ENCODE assay signal across 8 cellular contexts in the genomic region with DNA sequence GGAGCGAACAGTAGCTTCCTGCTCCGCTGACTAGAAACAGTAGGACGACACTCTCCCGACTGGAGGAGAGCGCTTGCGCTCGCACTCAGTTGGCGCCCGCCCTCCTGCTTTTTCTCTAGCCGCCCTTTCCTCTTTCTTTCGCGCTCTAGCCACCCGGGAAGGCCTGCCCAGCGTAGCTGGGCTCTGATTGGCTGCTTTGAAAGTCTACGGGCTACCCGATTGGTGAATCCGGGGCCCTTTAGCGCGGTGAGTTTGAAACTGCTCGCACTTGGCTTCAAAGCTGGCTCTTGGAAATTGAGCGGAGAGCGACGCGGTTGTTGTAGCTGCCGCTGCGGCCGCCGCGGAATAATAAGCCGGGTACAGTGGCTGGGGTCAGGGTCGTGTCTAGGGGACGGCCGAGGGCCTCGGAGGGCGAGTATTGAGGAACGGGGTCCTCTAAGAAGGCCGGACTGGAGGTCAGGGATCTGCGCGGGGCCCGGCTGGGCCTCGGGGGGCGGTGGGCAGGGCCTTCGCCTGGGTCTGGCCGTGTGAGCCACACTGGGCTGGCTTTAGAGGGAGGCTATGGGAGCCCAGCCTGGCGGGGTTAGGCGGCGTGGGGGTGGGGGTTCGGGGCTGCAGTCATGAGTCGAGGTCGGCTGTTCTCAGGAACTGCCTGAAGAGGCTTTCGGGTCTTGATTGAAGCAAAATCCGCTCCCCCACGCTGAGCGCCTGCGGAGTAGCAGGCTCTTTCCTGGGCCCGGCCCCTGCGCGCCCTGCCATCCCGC. TPM values are rescaled to one million over a fixed set of nuclear protein-coding genes. Genes with fewer than 3 reads are reported as not detected.
DNase-seq lines count a peak whose midpoint lies in the region; ATAC-seq lines count a peak whose summit lies in the region.

A gene (plus strand): TSS at position 265 of the 764 bp plus-strand sequence. CDS start 1,688 bp downstream, outside the sequence.

- peak within 1 kb of the TSS; percentile 65 for H2BK5ac ChIP-seq in mesendoderm (ENCODE audit: low read length)

- H3K23ac ChIP-seq in mesendoderm (ENCODE audit: low read length): peak within 1 kb of the TSS; percentile 69

- peaks cover 32% of the 10 kb centered on the region for H3K79me2 ChIP-seq in mesendoderm (ENCODE audit: control insufficient read depth, insufficient read depth, low read length)

- peak; percentile 98 for ATAC-seq in GM21360 (IDR thresholded peaks at IDR 0.05; ENCODE audit: unreplicated experiment)

- H3K9ac ChIP-seq in endocrine pancreas (ENCODE audit: control insufficient read depth, insufficient read depth, low read length): no peak within 1 kb of the TSS
- H3K9ac ChIP-seq in mesendoderm (ENCODE audit: low read length): peak within 1 kb of the TSS; percentile 99

- no peak within 1 kb of the TSS for H4K5ac ChIP-seq in mesendoderm (ENCODE audit: low read length)

- peak within 1 kb of the TSS; percentile 46 for H3K4me2 ChIP-seq in mesendoderm (ENCODE audit: low read length)

- H3K36me3 ChIP-seq in endocrine pancreas (ENCODE audit: control insufficient read depth, insufficient read depth, low read length) (no peaks in the 10 kb centered on the region), mesendoderm (ENCODE audit: control insufficient read depth, insufficient read depth, low read length) (peaks cover under 1% of the 10 kb centered on the region)

- H4K8ac ChIP-seq in mesendoderm (ENCODE audit: low read depth, low read length): peak within 1 kb of the TSS; percentile 98

- H3K4me3 ChIP-seq in endocrine pancreas (ENCODE audit: control insufficient read depth, insufficient read depth, low read length) (peak within 1 kb of the TSS; percentile 69), mesendoderm (ENCODE audit: low read length) (peak within 1 kb of the TSS; percentile 96)

- DNase-seq in COLO829 (ENCODE audit: low spot score): peak; percentile 80
- peak; percentile 99 for DNase-seq in HT1080 (ENCODE audit: low read depth)
- peak; percentile 98 for DNase-seq in NOMO-1 treated with DMSO at 0.1 percent for 48 hours (lab: John Stamatoyannopoulos, UW; ENCODE audit: unreplicated experiment)
- peak; percentile 86 to 89 for DNase-seq in activated CD8-positive, alpha-beta memory T cell treated with anti-CD3 and anti-CD28 coated beads for 4 hours (ENCODE audit: low read depth in 2 of 2)
- peak; percentile 100 for DNase-seq in mesendoderm
- peak; percentile 90 for DNase-seq in stimulated activated CD8-positive, alpha-beta memory T cell treated with anti-CD3 and anti-CD28 coated beads, Interleukin-15, amount 100 ng/mL, for 1 hour (ENCODE audit: low read depth)

- no CpG with 5 or more reads among the region's 59 CpGs for WGBS in mesendoderm (ENCODE audit: extremely low coverage, insufficient coverage, low lambda C conversion rate)

- H3K79me1 ChIP-seq in mesendoderm (ENCODE audit: low read length): no peaks in the 10 kb centered on the region

- H2BK15ac ChIP-seq in mesendoderm (replicated peaks; ENCODE audit: low read depth): no peak within 1 kb of the TSS

- H2BK120ac ChIP-seq in mesendoderm (ENCODE audit: low read depth, low read length): peak within 1 kb of the TSS; percentile 94

- H3K56ac ChIP-seq in mesendoderm (ENCODE audit: low read length): peak within 1 kb of the TSS; percentile 98

- H3K18ac ChIP-seq in mesendoderm (ENCODE audit: low read length): peak within 1 kb of the TSS; percentile 99

- H3K27ac ChIP-seq in mesendoderm (ENCODE audit: low read depth, low read length): peak within 1 kb of the TSS; percentile 90

- H3K4me1 ChIP-seq in endocrine pancreas (ENCODE audit: control insufficient read depth, insufficient read depth, low read length) (no peaks in the 10 kb centered on the region), mesendoderm (ENCODE audit: control insufficient read depth, low read depth, low read length) (peaks cover 2% of the 10 kb centered on the region)

- H2AK5ac ChIP-seq in mesendoderm (ENCODE audit: low read length): no peak within 1 kb of the TSS

- peak within 1 kb of the TSS; percentile 100 for H3K4ac ChIP-seq in mesendoderm (ENCODE audit: low read depth, low read length)

- no peaks in the 10 kb centered on the region for H3K27me3 ChIP-seq in endocrine pancreas (ENCODE audit: control insufficient read depth, insufficient read depth, low read length)
- no peaks in the 10 kb centered on the region for H3K27me3 ChIP-seq in mesendoderm (ENCODE audit: insufficient read depth, low read length, poor library complexity)

- no peaks in the 10 kb centered on the region for H3K9me3 ChIP-seq in endocrine pancreas (ENCODE audit: control insufficient read depth, low read length)

RNA-seq across cellular contexts. Expression of the gene that starts here (rescaled TPM):
- total RNA-seq in HT1080 (2014; rRNA removed; shearing (Covaris generic)): 103 and 104 TPM in 2 replicates
- polyA plus RNA-seq in HT1080 (2015; cell fraction: cytosol; rRNA removed): 123 and 136 TPM in 2 replicates
- polyA plus RNA-seq in HT1080 (2015; cell fraction: nucleus; rRNA removed): 255 and 319 TPM in 2 replicates
- polyA plus RNA-seq in mesendoderm (2013, experiment 1 of 2): 80.6 TPM
- polyA plus RNA-seq in mesendoderm (2013, experiment 2 of 2): 81.4 TPM

Comparison
In these comparisons a context has a peak if more than half of its experiments do, and no peak if none do; other contexts are left out.
1. Peak in every context shown above with its lines: DNase-seq, ATAC-seq, H3K4me3 ChIP-seq and H3K27ac ChIP-seq.